In the genomic region with DNA sequence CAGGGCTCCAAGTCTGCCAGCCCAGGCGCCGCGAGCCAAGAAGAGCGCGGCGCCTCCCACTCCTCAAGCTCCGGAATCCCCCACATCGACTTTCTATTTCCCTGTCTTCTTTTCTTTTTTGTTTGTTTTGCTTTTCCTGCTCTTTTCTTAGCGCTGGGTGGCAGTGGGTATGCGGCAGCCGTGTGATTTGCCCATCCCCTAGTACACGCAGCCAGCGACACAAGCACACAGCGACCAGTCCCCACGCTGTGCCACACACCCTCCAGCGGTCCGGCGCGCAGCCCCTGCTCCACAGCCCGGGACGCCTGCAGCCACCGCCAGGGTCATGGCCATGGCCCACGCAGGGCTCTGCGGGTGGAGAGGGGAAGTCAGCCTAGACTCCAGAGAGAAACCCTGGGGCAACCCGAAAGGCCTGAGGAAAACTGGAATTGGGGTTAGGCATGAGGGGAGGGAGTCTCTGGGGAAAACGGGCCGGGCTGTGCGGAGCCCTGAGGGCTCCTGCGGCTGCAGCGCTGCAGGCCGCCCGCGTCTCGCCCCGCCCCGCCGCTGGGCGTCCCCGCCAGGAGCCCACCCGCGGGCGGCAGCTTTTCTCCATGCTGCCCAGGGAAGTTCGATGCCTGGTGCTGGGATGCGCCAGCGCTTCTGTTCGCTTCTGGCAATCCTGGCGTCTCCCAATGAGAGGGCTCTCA, we compare ENCODE assay signal across 12 cellular contexts. TPM values are rescaled to one million over a fixed set of nuclear protein-coding genes. Genes with fewer than 3 reads are reported as not detected.
A peak's percentile ranks its signal among the peaks of the same experiment; 100 is the strongest.
DNase-seq lines count a peak whose midpoint lies in the region; ATAC-seq and TF ChIP-seq lines count a peak whose summit lies in the region.
"Had no signal": no experiment of that assay in that cellular context is flagged by ENCODE, and none has a peak within 500 bp of the region (broad histone marks: within the 10 kb centered on the region; RNA-seq: fewer than 3 reads in every experiment).

No MANE protein-coding gene starts in this region.

- peaks cover 0 to 59% (median 29%) of the 10 kb centered on the region in 45 donors for H3K27me3 ChIP-seq in dorsolateral prefrontal cortex

- intact Hi-C loops in dorsolateral prefrontal cortex (cut with DNase I) = no loop called here

- H3K4me1 Mint-ChIP-seq in stimulated activated naive CD8-positive, alpha-beta T cell treated with anti-CD3 and anti-CD28 coated beads, Interleukin-15, amount 100 ng/mL, for 72 hours = no peaks in the 10 kb centered on the region

- peaks cover 48% of the 10 kb centered on the region for H3K27me3 Mint-ChIP-seq in stimulated activated naive CD8-positive, alpha-beta T cell treated with anti-CD3 and anti-CD28 coated beads, Interleukin-15, amount 100 ng/mL, for 72 hours

- no peaks in the 10 kb centered on the region for H3K9me3 Mint-ChIP-seq in stimulated activated naive CD8-positive, alpha-beta T cell treated with anti-CD3 and anti-CD28 coated beads, Interleukin-15, amount 100 ng/mL, for 72 hours

- peak; percentile 39 for ATAC-seq in stimulated activated naive CD8-positive, alpha-beta T cell treated with anti-CD3 and anti-CD28 coated beads, Interleukin-15, amount 100 ng/mL, for 72 hours
- ATAC-seq in GM18870 (IDR thresholded peaks at IDR 0.05; ENCODE audit: unreplicated experiment) (no peak), GM21723 (IDR thresholded peaks at IDR 0.05; ENCODE audit: unreplicated experiment) (no peak), GM18861 (IDR thresholded peaks at IDR 0.05; ENCODE audit: unreplicated experiment) (no peak), HG03442 (IDR thresholded peaks at IDR 0.05; ENCODE audit: unreplicated experiment) (no peak)

- TF ChIP-seq CTCF in dorsolateral prefrontal cortex (IDR thresholded peaks at IDR 0.05 in 54 of 56, conservative IDR thresholded peaks at IDR 0.05 in 2 of 56; ENCODE audit: low read depth in 1 of 56, partially characterized antibody in 56 of 56) = no peak

- H3K4me3 Mint-ChIP-seq in stimulated activated naive CD8-positive, alpha-beta T cell treated with anti-CD3 and anti-CD28 coated beads, Interleukin-15, amount 100 ng/mL, for 72 hours = no peak overlapping the region
- H3K4me3 Mint-ChIP-seq: stimulated activated naive CD8-positive, alpha-beta T cell treated with anti-CD3 and anti-CD28 coated beads, Interleukin-15, Interleukin-2, amounts not matched to agents 100 ng/mL and 50 ng/mL, for 24 hours had no signal

- H3K27ac Mint-ChIP-seq in stimulated activated naive CD8-positive, alpha-beta T cell treated with anti-CD3 and anti-CD28 coated beads, Interleukin-15, amount 100 ng/mL, for 72 hours = no peak overlapping the region
- H3K27ac Mint-ChIP-seq: stimulated activated naive CD8-positive, alpha-beta T cell treated with anti-CD3 and anti-CD28 coated beads, Interleukin-15, Interleukin-2, amounts not matched to agents 100 ng/mL and 50 ng/mL, for 24 hours had no signal

- DNase-seq in M059J (ENCODE audit: low read depth) = peak; percentile 14
- DNase-seq in dorsolateral prefrontal cortex = peak in 3 of 10 donors; percentile 8 to 43 (median 42)
- peak; percentile 41 for DNase-seq in left kidney (ENCODE audit: low read depth, low spot score)
- no peak for DNase-seq in stimulated activated naive CD8-positive, alpha-beta T cell treated with anti-CD3 and anti-CD28 coated beads, Interleukin-15, amount 100 ng/mL, for 72 hours
- DNase-seq: KBM-7, RPMI8226 had no signal

- H3K27ac ChIP-seq in dorsolateral prefrontal cortex = peak overlapping the region in 6 of 59 donors; percentile 3 to 44 (median 15)
- H3K27ac ChIP-seq: pancreas had no signal

- peak overlapping the region; percentile 3 to 73 (median 50) for H3K4me3 ChIP-seq in dorsolateral prefrontal cortex

RNA-seq across cellular contexts. Expression of gene CHRM2, which starts 2.5 kb away (rescaled TPM):
- total RNA-seq in M059J (2014; rRNA removed; shearing (Covaris generic)) = 1.1 and 2.8 TPM in 2 replicates
- total RNA-seq in dorsolateral prefrontal cortex = 10 to 100 TPM in 18 of 120 experiments, 1 to 10 TPM in 102; 1.4 to 15.9 (median 7.3) TPM

Comparison
In these comparisons a context has a peak if more than half of its experiments do, and no peak if none do; other contexts are left out.
1. DNase-seq: peak in M059J (single experiment) and left kidney (single experiment); none in stimulated activated naive CD8-positive, alpha-beta T cell treated with anti-CD3 and anti-CD28 coated beads, Interleukin-15, amount 100 ng/mL, for 72 hours (0 of 2).